In the genomic region with DNA sequence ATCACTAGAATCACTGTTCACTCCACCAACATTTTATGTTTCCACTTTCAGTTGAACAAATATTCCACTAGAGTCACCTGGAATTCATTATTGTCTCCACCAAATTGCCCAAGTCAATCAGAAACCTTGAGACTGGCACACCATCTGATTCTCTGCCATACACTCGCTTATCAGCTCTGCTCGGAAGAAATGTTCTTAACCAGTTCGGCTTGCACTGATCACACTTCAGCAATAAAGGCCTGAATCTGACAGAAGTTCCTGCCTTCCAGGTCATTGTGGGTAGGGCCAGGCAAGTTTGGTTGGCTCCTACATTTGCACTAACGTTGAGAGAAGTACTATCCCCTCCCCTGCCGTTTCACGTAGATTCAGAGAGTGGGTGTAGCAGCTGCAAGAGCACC, we compare ENCODE assay signal across 8 cellular contexts. TPM values are rescaled to one million over a fixed set of nuclear protein-coding genes. Genes with fewer than 3 reads are reported as not detected.
DNase-seq lines count a peak whose midpoint lies in the region; ATAC-seq and TF ChIP-seq lines count a peak whose summit lies in the region.

No MANE protein-coding gene starts in this region.

- peaks cover 54% of the 10 kb centered on the region for H4K20me1 ChIP-seq in KMS-11 (ENCODE audit: insufficient read depth)

- peaks cover 6% of the 10 kb centered on the region for H3K36me3 ChIP-seq in BE2C
- H3K36me3 ChIP-seq in KMS-11 (ENCODE audit: insufficient read depth), result peaks cover 4% of the 10 kb centered on the region; the same call in 1 of the 2 replicates

- H3K79me2 ChIP-seq in KMS-11 (ENCODE audit: insufficient read depth, low read depth), result peaks cover 62% of the 10 kb centered on the region

- H3K27ac Mint-ChIP-seq in natural killer cell, result peak overlapping the region; percentile 92 to 97

- H3K4me1 ChIP-seq in BE2C (peaks cover 20% of the 10 kb centered on the region), KMS-11 (ENCODE audit: low read depth, poor library complexity, severe bottlenecking) (peaks cover 75% of the 10 kb centered on the region)

- peak overlapping the region; percentile 53; the same call in 1 of the 2 replicates for H3K9ac ChIP-seq in KMS-11

- no peaks in the 10 kb centered on the region for H3K9me3 Mint-ChIP-seq in natural killer cell

- peak overlapping the region; percentile 88 for H3K4me2 ChIP-seq in KMS-11

- H3K4me3 Mint-ChIP-seq in natural killer cell, result peak overlapping the region; percentile 100

- peaks cover 6% of the 10 kb centered on the region for H3K36me3 Mint-ChIP-seq in natural killer cell

- H3K4me3 ChIP-seq in BE2C (ENCODE audit: low read depth, low read length) (peak overlapping the region; percentile 94), KMS-11 (IDR thresholded peaks at IDR 0.05; ENCODE audit: insufficient read depth, low read depth, low read length) (peak overlapping the region; percentile 99), coronary artery (peak overlapping the region; percentile 97)

- intact Hi-C loops in natural killer cell (cut with micrococcal nuclease), result loop anchor here (2.0 kb wide), 2 partner anchors 25 to 91 kb away; partner anchors contain the start of gene HAX1

- ATAC-seq in natural killer cell (no peak), left lobe of liver (no peak)

- H3K27me3 ChIP-seq in BE2C (no peaks in the 10 kb centered on the region), KMS-11 (ENCODE audit: insufficient read depth, low read depth) (no peaks in the 10 kb centered on the region)

- DNase-seq in BE2C (no peak), coronary artery (ENCODE audit: low spot score) (no peak), natural killer cell (no peak), NCI-H146 (lab: John Stamatoyannopoulos, UW) (no peak), ACHN (no peak), left lobe of liver (ENCODE audit: low spot score) (no peak), NCI-H226 (no peak)

- peaks cover 64 to 65% of the 10 kb centered on the region in 2 donors for H3K4me1 Mint-ChIP-seq in natural killer cell

- H2AFZ ChIP-seq in KMS-11 (ENCODE audit: low read depth), result peak overlapping the region; percentile 78; the same call in 1 of the 2 replicates

- in situ Hi-C loops in ACHN (cut with HindIII; ENCODE audit: low pct_ligation_motif_present, low pct_unique_long_range_greater_than_20kb, low sequenced_read_pairs), result no loop called here

- TF ChIP-seq CTCF in BE2C (IDR thresholded peaks at IDR 0.05; ENCODE audit: low read depth, low read length), result no peak
- TF ChIP-seq CTCF in KMS-11 (conservative IDR thresholded peaks at IDR 0.05; ENCODE audit: low read depth, low read length), result no peak
- TF ChIP-seq CTCF in coronary artery (IDR thresholded peaks at IDR 0.05), result no peak
- TF ChIP-seq CTCF in natural killer cell (IDR thresholded peaks at IDR 0.05), result no peak

- peaks cover 0 to 4% of the 10 kb centered on the region in 2 donors for H3K27me3 Mint-ChIP-seq in natural killer cell (ENCODE audit: low read depth in 2 of 2)

- H3K9me3 ChIP-seq in BE2C, result no peaks in the 10 kb centered on the region

- H3K27ac ChIP-seq in KMS-11, result peak overlapping the region; percentile 50
- peak overlapping the region; percentile 78 to 96 for H3K27ac ChIP-seq in coronary artery

RNA-seq across cellular contexts. Expression of gene TPM3, which starts 10.0 kb away (rescaled TPM):
- polyA plus RNA-seq in BE2C (2012; ENCODE audit: insufficient read depth, insufficient read length, low read depth), result 577 TPM
- 100 to 1,000 TPM; 516 to 622 (median 551) TPM for total RNA-seq in natural killer cell
- total RNA-seq in left lobe of liver, result 92.7 TPM

RNA-seq across cellular contexts. Expression of gene CFAP141, which starts 24.2 kb away (rescaled TPM):
- polyA plus RNA-seq in BE2C (2012; ENCODE audit: insufficient read depth, insufficient read length, low read depth), result not detected
- total RNA-seq in natural killer cell (1 to 10 TPM in 1 of 3 donors, not detected in 2; 1.2 TPM), left lobe of liver (not detected)

RNA-seq across cellular contexts. Expression of gene NUP210L, which starts 27.1 kb away (rescaled TPM):
- polyA plus RNA-seq in BE2C (2012; ENCODE audit: insufficient read depth, insufficient read length, low read depth), result not detected
- under 1 TPM; 0.13 to 0.24 (median 0.18) TPM for total RNA-seq in natural killer cell
- total RNA-seq in left lobe of liver, result 0.10 TPM

RNA-seq across cellular contexts. Expression of gene UBAP2L, which starts 38.8 kb away (rescaled TPM):
- polyA plus RNA-seq in BE2C (2012; ENCODE audit: insufficient read depth, insufficient read length, low read depth), result 165 TPM
- total RNA-seq in natural killer cell (100 to 1,000 TPM; 195 to 220 (median 218) TPM), left lobe of liver (38.0 TPM)
